ENCODE assay signal across 8 cellular contexts in the genomic region with DNA sequence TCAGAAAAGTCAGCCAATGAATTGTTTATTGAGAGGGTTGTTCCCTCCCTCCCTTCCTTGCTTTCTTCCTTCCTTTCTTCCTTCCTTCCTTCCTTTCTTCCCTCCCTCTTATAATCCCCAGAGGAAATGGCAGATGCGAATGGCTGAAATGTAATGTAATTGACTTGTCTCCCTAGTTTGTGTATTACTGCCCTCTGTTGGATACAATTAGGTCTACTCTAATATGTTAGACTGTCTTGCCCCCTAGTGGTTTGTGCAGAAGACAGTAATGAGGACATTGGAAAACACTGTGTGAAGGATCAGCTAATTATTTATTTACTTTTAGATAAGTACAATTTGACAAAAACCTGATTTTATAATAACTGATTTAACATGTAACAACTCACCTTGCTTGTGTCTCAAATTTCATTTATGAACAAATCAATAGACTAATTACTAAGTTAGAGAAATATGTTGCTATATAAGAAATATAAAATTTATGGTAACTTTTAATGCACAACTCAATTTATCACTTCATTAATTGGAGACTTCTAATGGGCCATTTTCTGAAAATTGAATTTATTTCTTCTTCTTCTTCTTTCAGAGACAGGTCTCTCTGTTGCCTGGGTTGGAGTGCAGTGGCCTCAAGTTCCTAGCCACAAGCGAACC.
A peak's percentile ranks its signal among the peaks of the same experiment; 100 is the strongest.
DNase-seq lines count a peak whose midpoint lies in the region; ATAC-seq and TF ChIP-seq lines count a peak whose summit lies in the region.

No MANE protein-coding gene starts in this region.

- intact Hi-C loops in CD14-positive monocyte (cut with micrococcal nuclease): loop anchor here in 1 of 2 donors (10.0 kb wide), 1 partner anchor 805 kb away; no protein-coding TSS in a partner anchor
- intact Hi-C loops in posterior vena cava (cut with DNase I): loop anchor here (5.0 to 10.0 kb wide), 2 partner anchors 38 to 795 kb away; no protein-coding TSS in a partner anchor

- peak; percentile 85 for TF ChIP-seq CTCF in CD14-positive monocyte (IDR thresholded peaks at IDR 0.05)
- peak; percentile 95 to 98 (median 95) for TF ChIP-seq CTCF in nephron (IDR thresholded peaks at IDR 0.05; ENCODE audit: unreplicated experiment in 3 of 3)

- H3K9ac ChIP-seq in SK-N-MC (ENCODE audit: insufficient read length): no peak overlapping the region

- H3K27me3 Mint-ChIP-seq in CD14-positive monocyte (ENCODE audit: low read depth in 3 of 3) (peaks cover 0 to 3% (median 2%) of the 10 kb centered on the region in 3 donors), nephron (ENCODE audit: low read depth) (no peaks in the 10 kb centered on the region)

- H3K36me3 Mint-ChIP-seq in CD14-positive monocyte (no peaks in the 10 kb centered on the region), nephron (ENCODE audit: low read depth) (no peaks in the 10 kb centered on the region)

- peaks cover 0 to 2% (median 0%) of the 10 kb centered on the region in 7 donors for H3K9me3 Mint-ChIP-seq in CD14-positive monocyte
- H3K9me3 Mint-ChIP-seq in nephron: peaks cover 7% of the 10 kb centered on the region

- H3K4me1 Mint-ChIP-seq in CD14-positive monocyte (no peaks in the 10 kb centered on the region), nephron (peaks cover 5% of the 10 kb centered on the region)

- no peak overlapping the region for H3K4me3 ChIP-seq in SK-N-MC

- H3K4me3 Mint-ChIP-seq in CD14-positive monocyte (no peak overlapping the region), nephron (no peak overlapping the region)

- H3K9me3 ChIP-seq in SK-N-MC (ENCODE audit: low read depth, low read length): no peaks in the 10 kb centered on the region

- H3K36me3 ChIP-seq in SK-N-MC (ENCODE audit: insufficient read depth, low read length): no peaks in the 10 kb centered on the region; the same call in 1 of the 2 replicates

- ATAC-seq in GM18858 (IDR thresholded peaks at IDR 0.05; ENCODE audit: unreplicated experiment): peak; percentile 100
- ATAC-seq in HG02938 (IDR thresholded peaks at IDR 0.05; ENCODE audit: unreplicated experiment): peak; percentile 100
- ATAC-seq in esophagus mucosa: peak; percentile 94

- H3K27ac Mint-ChIP-seq in CD14-positive monocyte: no peak overlapping the region
- H3K27ac Mint-ChIP-seq in nephron: peak overlapping the region in 2 of 3 experiments; percentile 4 to 11

- H3K27ac ChIP-seq in SK-N-MC: peak overlapping the region; percentile 60; the same call in 1 of the 2 replicates

- DNase-seq in CD14-positive monocyte (ENCODE audit: low spot score): no peak
- peak; percentile 86 for DNase-seq in NCI-H1417 treated with DMSO at 0.1 percent for 48 hours (lab: John Stamatoyannopoulos, UW)
- peak; percentile 90 for DNase-seq in SK-N-MC (ENCODE audit: low read depth, low spot score)
- DNase-seq in posterior vena cava (ENCODE audit: low spot score): no peak

Comparison
In these comparisons a context has a peak if more than half of its experiments do, and no peak if none do; other contexts are left out.
1. DNase-seq: peak in NCI-H1417 treated with DMSO at 0.1 percent for 48 hours (single experiment) and SK-N-MC (single experiment); none in CD14-positive monocyte (single experiment) and posterior vena cava (single experiment).
2. H3K27ac Mint-ChIP-seq: peak in nephron (2 of 3); none in CD14-positive monocyte (0 of 7).
3. Peak in every context shown above with its lines, with median percentiles within 50 percentile points of each other: ATAC-seq.